8 cellular contexts compared by ENCODE assay signal in genomic region chr3:39126532-39127071, GRCh38. TPM values are rescaled to one million over a fixed set of nuclear protein-coding genes. Genes with fewer than 3 reads are reported as not detected.
DNase-seq lines count a peak whose midpoint lies in the region; ATAC-seq and TF ChIP-seq lines count a peak whose summit lies in the region.

No MANE protein-coding gene starts in this region.

- H3K36me3 ChIP-seq in Peyer's patch (no peaks in the 10 kb centered on the region), duodenal mucosa (ENCODE audit: control insufficient read depth in 1 of 2, insufficient read depth in 2 of 2, low read length in 2 of 2) (no peaks in the 10 kb centered on the region), mucosa of descending colon (ENCODE audit: low read depth) (no peaks in the 10 kb centered on the region)

- no peak overlapping the region for H3K4me3 ChIP-seq in AG09309 (ENCODE audit: control insufficient read depth, low read depth, low read length)
- no peak overlapping the region for H3K4me3 ChIP-seq in GM12864 (ENCODE audit: low read depth, low read length)
- H3K4me3 ChIP-seq in Peyer's patch = no peak overlapping the region
- H3K4me3 ChIP-seq in duodenal mucosa (ENCODE audit: low read depth in 1 of 2, low read length in 2 of 2) = no peak overlapping the region
- no peak overlapping the region for H3K4me3 ChIP-seq in mucosa of descending colon

- H3K9ac ChIP-seq in duodenal mucosa (ENCODE audit: low read depth in 1 of 2, low read length in 2 of 2) = peak overlapping the region; percentile 10 to 15

- TF ChIP-seq CTCF in AG09309 (IDR thresholded peaks at IDR 0.05; ENCODE audit: control insufficient read depth, insufficient read depth, low read depth, low read length, missing control alignments) = peak; percentile 65
- TF ChIP-seq CTCF in GM12864 (IDR thresholded peaks at IDR 0.05; ENCODE audit: low read depth, low read length, missing control alignments) = peak; percentile 43
- TF ChIP-seq CTCF in Peyer's patch (IDR thresholded peaks at IDR 0.05) = peak; percentile 11 to 57 (median 44)
- peak; percentile 12 for TF ChIP-seq CTCF in mucosa of descending colon (IDR thresholded peaks at IDR 0.05)

- H3K27me3 ChIP-seq in Peyer's patch (no peaks in the 10 kb centered on the region), duodenal mucosa (ENCODE audit: control insufficient read depth in 1 of 2, insufficient read depth in 2 of 2, low read length in 2 of 2) (no peaks in the 10 kb centered on the region)

- H3K9me3 ChIP-seq in Peyer's patch (no peaks in the 10 kb centered on the region), duodenal mucosa (ENCODE audit: control insufficient read depth in 1 of 2, low read length in 2 of 2) (no peaks in the 10 kb centered on the region), mucosa of descending colon (no peaks in the 10 kb centered on the region)

- intact Hi-C loops in mucosa of descending colon (cut with DNase I, micrococcal nuclease) = loop anchor here (5.0 to 10.0 kb wide), 2 partner anchors 158 to 161 kb away; partner anchors contain the start of gene CX3CR1 (in 1 of the 2)

- peak; percentile 59 for ATAC-seq in mucosa of descending colon
- no peak for ATAC-seq in GM18907 (IDR thresholded peaks at IDR 0.05; ENCODE audit: unreplicated experiment)
- ATAC-seq in HG03025 (IDR thresholded peaks at IDR 0.05; ENCODE audit: low FRiP score, unreplicated experiment) = no peak

- no peak for DNase-seq in AG09309 (ENCODE audit: low read depth)
- no peak for DNase-seq in GM12864 (ENCODE audit: low read depth)
- DNase-seq in Peyer's patch = peak; percentile 46 to 74 (median 51)
- DNase-seq in mucosa of descending colon = peak in 1 of 3 donors; percentile 80
- no peak for DNase-seq in NCI-H226

- no peak for TF ChIP-seq POLR2A in Peyer's patch (IDR thresholded peaks at IDR 0.05)

- H3K4me1 ChIP-seq in Peyer's patch (peaks cover 0 to 12% (median 5%) of the 10 kb centered on the region in 4 donors), duodenal mucosa (ENCODE audit: control insufficient read depth in 1 of 2, insufficient read depth in 2 of 2, low read length in 2 of 2) (peaks cover 16 to 18% of the 10 kb centered on the region in 2 donors), mucosa of descending colon (ENCODE audit: low read depth) (peaks cover 8% of the 10 kb centered on the region)

- no peak overlapping the region for H3K27ac ChIP-seq in Peyer's patch
- H3K27ac ChIP-seq in duodenal mucosa (ENCODE audit: low read depth, low read length) = no peak overlapping the region

RNA-seq across cellular contexts. Expression of gene TTC21A, which starts 19.1 kb away (rescaled TPM):
- total RNA-seq in Peyer's patch (10 to 100 TPM in 2 of 4 donors, 1 to 10 TPM in 2; 8.4 to 41.3 (median 19.1) TPM), mucosa of descending colon (10 to 100 TPM in 1 of 3 donors, 1 to 10 TPM in 2; 6.2 to 11.1 (median 7.2) TPM)

RNA-seq across cellular contexts. Expression of gene GORASP1, which starts 19.2 kb away (rescaled TPM):
- 100 to 1,000 TPM in 3 of 4 donors, 10 to 100 TPM in 1; 85.8 to 145 (median 128) TPM for total RNA-seq in Peyer's patch
- 100 to 1,000 TPM in 1 of 3 donors, 10 to 100 TPM in 2; 93.5 to 122 (median 94.7) TPM for total RNA-seq in mucosa of descending colon

RNA-seq across cellular contexts. Expression of gene CSRNP1, which starts 26.8 kb away (rescaled TPM):
- total RNA-seq in Peyer's patch (10 to 100 TPM; 19.0 to 40.5 (median 29.4) TPM), mucosa of descending colon (10 to 100 TPM; 16.9 to 38.8 (median 21.4) TPM)

Comparison
In these comparisons a context has a peak if more than half of its experiments do, and no peak if none do; other contexts are left out.
1. DNase-seq: peak in Peyer's patch (3 of 3); none in AG09309 (single experiment), GM12864 (single experiment) and NCI-H226 (single experiment).
2. CTCF ChIP-seq: peak in every context shown above with its lines; median percentile 65 in AG09309; 44 in Peyer's patch; 43 in GM12864; 12 in mucosa of descending colon.